8 cellular contexts compared by ENCODE assay signal in genomic region chr22:21866821-21867527, GRCh38. TPM values are rescaled to one million over a fixed set of nuclear protein-coding genes. Genes with fewer than 3 reads are reported as not detected.
DNase-seq lines count a peak whose midpoint lies in the region; ATAC-seq and TF ChIP-seq lines count a peak whose summit lies in the region.

No MANE protein-coding gene starts in this region.

- H3K27ac ChIP-seq in esophagus (ENCODE audit: low read depth in 2 of 2, low read length in 1 of 2) (peak overlapping the region; percentile 94 to 96), uterus (peak overlapping the region; percentile 84 to 86)

- H3K9me3 ChIP-seq in esophagus (ENCODE audit: control insufficient read depth in 2 of 2, insufficient read depth in 1 of 2, low read depth in 1 of 2, low read length in 1 of 2) (no peaks in the 10 kb centered on the region), uterus (no peaks in the 10 kb centered on the region)

- peaks cover 2% of the 10 kb centered on the region for H3K27me3 Mint-ChIP-seq in activated CD4-positive, alpha-beta T cell treated with anti-CD3 and anti-CD28 coated beads for 36 hours
- H3K27me3 Mint-ChIP-seq in activated CD8-positive, alpha-beta T cell treated with anti-CD3 and anti-CD28 coated beads for 36 hours, result no peaks in the 10 kb centered on the region
- H3K27me3 Mint-ChIP-seq in natural killer cell (ENCODE audit: low read depth in 2 of 2), result no peaks in the 10 kb centered on the region

- peaks cover 22% of the 10 kb centered on the region for H3K36me3 Mint-ChIP-seq in activated CD4-positive, alpha-beta T cell treated with anti-CD3 and anti-CD28 coated beads for 36 hours (ENCODE audit: low read depth)
- peaks cover 18% of the 10 kb centered on the region for H3K36me3 Mint-ChIP-seq in activated CD8-positive, alpha-beta T cell treated with anti-CD3 and anti-CD28 coated beads for 36 hours (ENCODE audit: low read depth)
- no peaks in the 10 kb centered on the region for H3K36me3 Mint-ChIP-seq in natural killer cell

- peak overlapping the region; percentile 93 for H3K4me3 Mint-ChIP-seq in activated CD4-positive, alpha-beta T cell treated with anti-CD3 and anti-CD28 coated beads for 36 hours
- peak overlapping the region; percentile 96 for H3K4me3 Mint-ChIP-seq in activated CD8-positive, alpha-beta T cell treated with anti-CD3 and anti-CD28 coated beads for 36 hours
- H3K4me3 Mint-ChIP-seq in natural killer cell, result peak overlapping the region; percentile 98

- peak; percentile 4 for ATAC-seq in activated CD4-positive, alpha-beta T cell treated with anti-CD3 and anti-CD28 coated beads for 36 hours
- ATAC-seq in HG03558 (IDR thresholded peaks at IDR 0.05; ENCODE audit: extremely low read depth, unreplicated experiment) (peak; percentile 21), natural killer cell (peak; percentile 15 to 18 (median 17))
- ATAC-seq in activated CD8-positive, alpha-beta T cell treated with anti-CD3 and anti-CD28 coated beads for 36 hours, result peak; percentile 15

- 0 to 1% methylated on average over 36 to 92 of the region's 92 CpGs for WGBS in esophagus, 2 donors

- peak overlapping the region; percentile 90 for H3K27ac Mint-ChIP-seq in activated CD4-positive, alpha-beta T cell treated with anti-CD3 and anti-CD28 coated beads for 36 hours
- H3K27ac Mint-ChIP-seq in activated CD8-positive, alpha-beta T cell treated with anti-CD3 and anti-CD28 coated beads for 36 hours, result peak overlapping the region; percentile 97
- H3K27ac Mint-ChIP-seq in natural killer cell, result peak overlapping the region; percentile 94 to 96

- CTCF ChIA-PET in activated CD4-positive, alpha-beta T cell treated with anti-CD3 and anti-CD28 coated beads for 36 hours (lab: Charles Lee), result interaction anchor here (0.6 to 0.7 kb wide), 3 partner anchors 27 to 288 kb away, joined by 3 read pairs; no protein-coding TSS in a partner anchor
- CTCF ChIA-PET in activated CD8-positive, alpha-beta T cell treated with anti-CD3 and anti-CD28 coated beads for 36 hours (lab: Charles Lee), result interaction anchor here (0.6 to 1.3 kb wide), 3 partner anchors 9 to 71 kb away, joined by 3 to 5 read pairs (median 3); no protein-coding TSS in a partner anchor

- H3K4me1 Mint-ChIP-seq in activated CD4-positive, alpha-beta T cell treated with anti-CD3 and anti-CD28 coated beads for 36 hours, result peaks cover 45% of the 10 kb centered on the region
- H3K4me1 Mint-ChIP-seq in activated CD8-positive, alpha-beta T cell treated with anti-CD3 and anti-CD28 coated beads for 36 hours (ENCODE audit: low read depth), result peaks cover 41% of the 10 kb centered on the region
- H3K4me1 Mint-ChIP-seq in natural killer cell, result peaks cover 54 to 59% of the 10 kb centered on the region in 2 donors

- no peak for TF ChIP-seq POLR2A in uterus (IDR thresholded peaks at IDR 0.05)

- TF ChIP-seq CTCF in activated CD8-positive, alpha-beta T cell treated with anti-CD3 and anti-CD28 coated beads for 36 hours (IDR thresholded peaks at IDR 0.05), result no peak
- TF ChIP-seq CTCF in natural killer cell (IDR thresholded peaks at IDR 0.05) (no peak), uterus (IDR thresholded peaks at IDR 0.05) (peak in 1 of 4 experiments; percentile 8)

- POLR2A ChIA-PET in activated CD4-positive, alpha-beta T cell treated with anti-CD3 and anti-CD28 coated beads for 36 hours (lab: Charles Lee), result interaction anchor here (0.6 to 3.9 kb wide), 7 partner anchors 9 to 104 kb away, joined by 3 to 28 read pairs (median 3); no protein-coding TSS in a partner anchor
- POLR2A ChIA-PET in activated CD8-positive, alpha-beta T cell treated with anti-CD3 and anti-CD28 coated beads for 36 hours (lab: Charles Lee), result interaction anchor here (0.9 to 2.0 kb wide), 10 partner anchors 9 to 237 kb away, joined by 3 to 8 read pairs (median 4); partner anchors contain the start of gene YDJC

- intact Hi-C loops in activated CD4-positive, alpha-beta T cell treated with anti-CD3 and anti-CD28 coated beads for 36 hours (cut with DNase I, micrococcal nuclease), result loop anchor here (1.0 to 10.0 kb wide), 12 partner anchors 51 to 1010 kb away; partner anchors contain the start of genes PPM1F (in 2 of the 2), CRKL (in 1 of the 2), PI4KA (in 1 of the 2) and PPIL2 (in 1 of the 2)
- intact Hi-C loops in activated CD8-positive, alpha-beta T cell treated with anti-CD3 and anti-CD28 coated beads for 36 hours (cut with micrococcal nuclease), result loop anchor here (5.0 to 10.0 kb wide), 2 partner anchors 52 to 105 kb away; no protein-coding TSS in a partner anchor
- intact Hi-C loops in natural killer cell (cut with micrococcal nuclease) (loop anchor here (2.0 to 5.0 kb wide), 5 partner anchors 35 to 155 kb away; partner anchors contain the start of gene YPEL1), uterus (cut with DNase I; ENCODE audit: low total_unique reads) (no loop called here)

- no peaks in the 10 kb centered on the region for H3K4me1 ChIP-seq in esophagus (ENCODE audit: control insufficient read depth in 2 of 2, insufficient read depth in 2 of 2, low read length in 1 of 2)
- H3K4me1 ChIP-seq in uterus, result no peaks in the 10 kb centered on the region

- no peaks in the 10 kb centered on the region for H3K9me3 Mint-ChIP-seq in activated CD4-positive, alpha-beta T cell treated with anti-CD3 and anti-CD28 coated beads for 36 hours (ENCODE audit: low read depth)
- H3K9me3 Mint-ChIP-seq in activated CD8-positive, alpha-beta T cell treated with anti-CD3 and anti-CD28 coated beads for 36 hours, result peaks cover 2% of the 10 kb centered on the region
- H3K9me3 Mint-ChIP-seq in natural killer cell, result peaks cover 0 to 2% of the 10 kb centered on the region in 2 donors

- H3K4me3 ChIP-seq in esophagus (ENCODE audit: low read depth in 1 of 2, low read length in 2 of 2) (peak overlapping the region; percentile 77 to 96), uterus (peak overlapping the region; percentile 85 to 95)

- H3K36me3 ChIP-seq in esophagus (ENCODE audit: control insufficient read depth in 2 of 2, insufficient read depth in 2 of 2, low read length in 1 of 2), result no peaks in the 10 kb centered on the region
- H3K36me3 ChIP-seq in uterus, result no peaks in the 10 kb centered on the region

- peak; percentile 60 for DNase-seq in activated CD4-positive, alpha-beta T cell treated with anti-CD3 and anti-CD28 coated beads for 36 hours
- no peak for DNase-seq in activated CD4-positive, alpha-beta T cell treated with anti-CD3 and anti-CD28 coated beads for 1 hour
- peak; percentile 47 for DNase-seq in activated CD8-positive, alpha-beta T cell treated with anti-CD3 and anti-CD28 coated beads for 36 hours
- DNase-seq in natural killer cell, result peak; percentile 34
- peak; percentile 22 to 28 for DNase-seq in uterus
- DNase-seq in H4 (ENCODE audit: low spot score), result no peak

- H3K27me3 ChIP-seq in esophagus (ENCODE audit: control insufficient read depth in 1 of 2, insufficient read depth in 2 of 2, low read length in 2 of 2), result no peaks in the 10 kb centered on the region
- H3K27me3 ChIP-seq in uterus, result no peaks in the 10 kb centered on the region

RNA-seq across cellular contexts. Expression of gene MAPK1, which starts 0.5 kb away (rescaled TPM):
- 100 to 1,000 TPM in 1 of 2 experiments, 10 to 100 TPM in 1; 91.9 to 108 TPM for total RNA-seq in activated CD4-positive, alpha-beta T cell treated with anti-CD3 and anti-CD28 coated beads for 36 hours
- 10 to 100 TPM; 87.1 to 93.4 TPM for total RNA-seq in activated CD8-positive, alpha-beta T cell treated with anti-CD3 and anti-CD28 coated beads for 36 hours
- 10 to 100 TPM in 1 of 2 donors, 1 to 10 TPM in 1; 10.0 to 17.4 TPM for polyA plus RNA-seq in esophagus
- total RNA-seq in natural killer cell, result 100 to 1,000 TPM; 189 to 246 (median 214) TPM
- total RNA-seq in uterus, result 100 to 1,000 TPM in 1 of 4 donors, 10 to 100 TPM in 3; 45.3 to 122 (median 75.2) TPM
- 15.1 and 22.1 TPM in 2 replicates for total RNA-seq in H4 (2014; rRNA removed; shearing (Covaris generic))

Comparison
In these comparisons a context has a peak if more than half of its experiments do, and no peak if none do; other contexts are left out.
1. DNase-seq: peak in activated CD4-positive, alpha-beta T cell treated with anti-CD3 and anti-CD28 coated beads for 36 hours (single experiment), activated CD8-positive, alpha-beta T cell treated with anti-CD3 and anti-CD28 coated beads for 36 hours (single experiment), natural killer cell (single experiment) and uterus (2 of 2); none in activated CD4-positive, alpha-beta T cell treated with anti-CD3 and anti-CD28 coated beads for 1 hour (single experiment) and H4 (single experiment).
2. Peak in every context shown above with its lines, with median percentiles within 50 percentile points of each other: ATAC-seq, H3K27ac Mint-ChIP-seq and H3K4me3 Mint-ChIP-seq.